7 cellular contexts compared by ENCODE assay signal in genomic region chr11:108664241-108664640, GRCh38. TPM values are rescaled to one million over a fixed set of nuclear protein-coding genes. Genes with fewer than 3 reads are reported as not detected.
DNase-seq lines count a peak whose midpoint lies in the region; ATAC-seq and TF ChIP-seq lines count a peak whose summit lies in the region.

No MANE protein-coding gene starts in this region.

- TF ChIP-seq POLR2A in stomach (IDR thresholded peaks at IDR 0.05): no peak

- H3K27ac ChIP-seq in HL-60 (replicated peaks) (peak overlapping the region; percentile 51), stomach (peak overlapping the region in 4 of 5 donors; percentile 62 to 84 (median 77))

- H3K4me3 Mint-ChIP-seq in immature natural killer cell: peak overlapping the region; percentile 99 to 100 (median 100)

- no peaks in the 10 kb centered on the region for H3K9me3 ChIP-seq in stomach

- H3K36me3 Mint-ChIP-seq in activated naive CD4-positive, alpha-beta T cell treated with anti-CD3 and anti-CD28 coated beads, Interleukin-2, amount 50 U/mL, for 72 hours: peaks cover 17 to 21% of the 10 kb centered on the region in 2 donors
- H3K36me3 Mint-ChIP-seq in immature natural killer cell: peaks cover 0 to under 1% (median 0%) of the 10 kb centered on the region in 3 donors

- no peak for TF ChIP-seq EP300 in stomach (IDR thresholded peaks at IDR 0.05)

- WGBS in stomach, 5 donors: 71 to 78% (median 76%) methylated on average over 9 of the region's 9 CpGs

- H3K4me3 ChIP-seq in HL-60 (replicated peaks; ENCODE audit: insufficient read depth, low read length) (peak overlapping the region; percentile 96), stomach (peak overlapping the region; percentile 87 to 96 (median 90))

- H3K27me3 ChIP-seq in HL-60 (ENCODE audit: insufficient read depth, poor library complexity, severe bottlenecking) (no peaks in the 10 kb centered on the region), stomach (no peaks in the 10 kb centered on the region)

- no peak for TF ChIP-seq CTCF in HL-60 (IDR thresholded peaks at IDR 0.05; ENCODE audit: insufficient read depth, low read length)
- no peak for TF ChIP-seq CTCF in stomach (IDR thresholded peaks at IDR 0.05)

- peaks cover 42 to 51% of the 10 kb centered on the region in 2 donors for H3K4me1 Mint-ChIP-seq in immature natural killer cell

- H3K9me3 Mint-ChIP-seq in activated naive CD4-positive, alpha-beta T cell treated with anti-CD3 and anti-CD28 coated beads, Interleukin-2, amount 50 U/mL, for 72 hours: no peaks in the 10 kb centered on the region
- H3K9me3 Mint-ChIP-seq in immature natural killer cell: peaks cover 0 to 2% (median 0%) of the 10 kb centered on the region in 6 donors

- no peak for ATAC-seq in activated naive CD4-positive, alpha-beta T cell treated with anti-CD3 and anti-CD28 coated beads, Interleukin-2, amount 50 U/mL, for 72 hours
- ATAC-seq in GM18873 (IDR thresholded peaks at IDR 0.05; ENCODE audit: low FRiP score, unreplicated experiment): no peak

- H3K27me3 Mint-ChIP-seq in immature natural killer cell (ENCODE audit: low read depth in 3 of 3): peaks cover 5 to 7% (median 6%) of the 10 kb centered on the region in 3 donors

- peaks cover 0 to 6% (median under 1%) of the 10 kb centered on the region in 4 donors for H3K36me3 ChIP-seq in stomach

- DNase-seq in HL-60 (ENCODE audit: low read depth in 1 of 2, low spot score in 1 of 2) (no peak), immature natural killer cell (no peak), stomach (no peak), NCI-H1105 treated with DMSO at 0.1 percent for 48 hours (lab: John Stamatoyannopoulos, UW) (no peak), SKM-1 (lab: John Stamatoyannopoulos, UW; ENCODE audit: unreplicated experiment) (no peak)
- no peak for DNase-seq in activated naive CD4-positive, alpha-beta T cell treated with anti-CD3 and anti-CD28 coated beads, Interleukin-2, amount 50 U/mL, for 72 hours (ENCODE audit: low spot score in 2 of 2)

- intact Hi-C loops in stomach (cut with DNase I; ENCODE audit: low total_unique reads): loop anchor here (10.0 kb wide), 1 partner anchor 659 kb away; the partner anchor contains the start of gene CUL5

- peaks cover 16 to 45% (median 33%) of the 10 kb centered on the region in 4 donors for H3K4me1 ChIP-seq in stomach

- peak overlapping the region; percentile 88 to 99 for H3K27ac Mint-ChIP-seq in activated naive CD4-positive, alpha-beta T cell treated with anti-CD3 and anti-CD28 coated beads, Interleukin-2, amount 50 U/mL, for 72 hours
- peak overlapping the region; percentile 91 to 100 (median 98) for H3K27ac Mint-ChIP-seq in immature natural killer cell

RNA-seq across cellular contexts. Expression of gene DDX10, which starts 0.6 kb away (rescaled TPM):
- 10 to 100 TPM; 36.8 to 43.2 TPM for total RNA-seq in activated naive CD4-positive, alpha-beta T cell treated with anti-CD3 and anti-CD28 coated beads, Interleukin-2, amount 50 U/mL, for 72 hours
- polyA plus RNA-seq in immature natural killer cell (10 to 100 TPM; 11.8 to 17.2 (median 16.4) TPM), stomach (10 to 100 TPM; 13.4 to 20.8 (median 18.8) TPM)
- 10 to 100 TPM; 11.6 to 22.6 (median 16.5) TPM for total RNA-seq in stomach
